8 cellular contexts compared by ENCODE assay signal in genomic region chr16:75108792-75109731, GRCh38. TPM values are rescaled to one million over a fixed set of nuclear protein-coding genes. Genes with fewer than 3 reads are reported as not detected.
DNase-seq lines count a peak whose midpoint lies in the region; ATAC-seq and TF ChIP-seq lines count a peak whose summit lies in the region.

No MANE protein-coding gene starts in this region.

- H2AFZ ChIP-seq in IMR-90 (replicated peaks; ENCODE audit: low read length, poor library complexity) (peak overlapping the region; percentile 77), hepatocyte (no peak overlapping the region)

- H3K27me3 ChIP-seq in IMR-90 (ENCODE audit: control insufficient read depth, insufficient read depth, low read length) (no peaks in the 10 kb centered on the region), ascending aorta (no peaks in the 10 kb centered on the region), hepatocyte (no peaks in the 10 kb centered on the region), spleen (replicated peaks in 1 of 7) (peaks cover 0 to 100% (median 25%) of the 10 kb centered on the region in 7 donors)

- H2AK9ac ChIP-seq in IMR-90 (replicated peaks; ENCODE audit: low read depth, low read length, poor library complexity): peak overlapping the region; percentile 4

- DNase-seq in ELF-1 (ENCODE audit: low read depth, low spot score): peak; percentile 29
- DNase-seq in IMR-90: peak; percentile 96
- DNase-seq in T-helper 2 cell: peak in 4 of 5 experiments; percentile 37 to 84 (median 60)
- DNase-seq in ascending aorta (ENCODE audit: low spot score in 2 of 2): peak; percentile 88 to 96
- peak; percentile 70 for DNase-seq in hepatocyte (ENCODE audit: low spot score)
- peak; percentile 87 for DNase-seq in spleen
- DNase-seq in NK-92 (lab: John Stamatoyannopoulos, UW; ENCODE audit: unreplicated experiment): no peak
- DNase-seq in NCI-H2227 treated with DMSO at 0.1 percent for 48 hours (lab: John Stamatoyannopoulos, UW): no peak

- in situ Hi-C loops in IMR-90 (cut with MboI; ENCODE audit: low sequenced_read_pairs): loop anchor here (5.0 kb wide), 1 partner anchor 107 kb away; no protein-coding TSS in a partner anchor

- no TSS peak for BruUV-seq in IMR-90 (replicated peaks; lab: Mats Ljungman, UMichigan)

- H3K4me3 ChIP-seq in IMR-90 (ENCODE audit: insufficient read depth, low read depth, low read length): no peak overlapping the region
- H3K4me3 ChIP-seq in ascending aorta: peak overlapping the region; percentile 12 to 14
- no peak overlapping the region for H3K4me3 ChIP-seq in hepatocyte
- peak overlapping the region in 1 of 8 donors; percentile 25 for H3K4me3 ChIP-seq in spleen

- no peaks in the 10 kb centered on the region for H3K9me2 ChIP-seq in hepatocyte (replicated peaks; ENCODE audit: insufficient read depth)

- H2AK5ac ChIP-seq in IMR-90 (ENCODE audit: low read depth, low read length): peak overlapping the region; percentile 79

- intact Hi-C loops in IMR-90 (cut with micrococcal nuclease) (no loop called here), ascending aorta (cut with DNase I) (loop anchor here (5.0 kb wide), 1 partner anchor 62 kb away; no protein-coding TSS in a partner anchor), spleen (cut with DNase I; ENCODE audit: low total_unique reads) (no loop called here)

- TF ChIP-seq CTCF in IMR-90 (conservative IDR thresholded peaks at IDR 0.05; ENCODE audit: low read depth, low read length): no peak
- TF ChIP-seq CTCF in ascending aorta (IDR thresholded peaks at IDR 0.05): no peak
- no peak for TF ChIP-seq CTCF in hepatocyte (IDR thresholded peaks at IDR 0.05; ENCODE audit: poor library complexity)
- no peak for TF ChIP-seq CTCF in spleen (IDR thresholded peaks at IDR 0.05 in 8 of 11, conservative IDR thresholded peaks at IDR 0.05 in 3 of 11)

- peak overlapping the region; percentile 86 for H2BK5ac ChIP-seq in IMR-90 (ENCODE audit: low read depth, low read length, poor library complexity, severe bottlenecking)

- H4K8ac ChIP-seq in IMR-90 (ENCODE audit: low read depth in 2 of 2, low read length in 2 of 2): peak overlapping the region; percentile 38 to 43; a peak in 3 of 4 replicates

- H3K79me2 ChIP-seq in hepatocyte: peaks cover 4% of the 10 kb centered on the region

- peak; percentile 22 for ATAC-seq in IMR-90 (ENCODE audit: low read depth)

- peak overlapping the region; percentile 82 for H4K91ac ChIP-seq in IMR-90 (ENCODE audit: insufficient read depth, low read depth, low read length)

- dilution Hi-C loops in IMR-90 (cut with HindIII; ENCODE audit: low sequenced_read_pairs, unreplicated experiment): no loop called here

- no peak overlapping the region for H3K56ac ChIP-seq in IMR-90 (ENCODE audit: extremely low read depth, insufficient read depth, low read length)

- H3K9me3 ChIP-seq in IMR-90 (ENCODE audit: control insufficient read depth, insufficient read depth, low read length): no peaks in the 10 kb centered on the region
- no peaks in the 10 kb centered on the region for H3K9me3 ChIP-seq in ascending aorta
- no peaks in the 10 kb centered on the region for H3K9me3 ChIP-seq in hepatocyte (ENCODE audit: low read depth)
- no peaks in the 10 kb centered on the region for H3K9me3 ChIP-seq in spleen

- peak overlapping the region; percentile 79 for H2BK20ac ChIP-seq in IMR-90 (ENCODE audit: low read depth, low read length)

- no peak overlapping the region for H3K9ac ChIP-seq in IMR-90 (ENCODE audit: low read depth, low read length)

- peak overlapping the region; percentile 24; the same call in 1 of the 3 replicates for H2BK15ac ChIP-seq in IMR-90 (ENCODE audit: low read depth, low read length)

- H3K27ac ChIP-seq in IMR-90 (ENCODE audit: insufficient read depth, low read length) (peak overlapping the region; percentile 65), ascending aorta (peak overlapping the region; percentile 82 to 83), hepatocyte (peak overlapping the region; percentile 34), spleen (peak overlapping the region in 4 of 8 donors; percentile 41 to 75 (median 58))

- 0 out of 2 replicates have a peak, but pooled peaks have one; percentile 2 for TF ChIP-seq RAD21 in IMR-90 (IDR thresholded peaks at IDR 0.05; ENCODE audit: low read length)

- H2BK120ac ChIP-seq in IMR-90 (ENCODE audit: low read depth, low read length): peak overlapping the region; percentile 93

- peaks cover 25% of the 10 kb centered on the region for H3K9me1 ChIP-seq in IMR-90 (ENCODE audit: insufficient read depth, low read length)

- peak overlapping the region; percentile 60; the same call in 1 of the 2 replicates for H3K23ac ChIP-seq in IMR-90 (ENCODE audit: low read depth, low read length)

- 41% methylated on average over 16 of the region's 27 CpGs; no CpG with 5 or more reads in 1 of the 2 experiments for WGBS in IMR-90 (ENCODE audit: extremely low coverage in 2 of 2, insufficient read length in 1 of 2), 2 experiments
- WGBS in hepatocyte (ENCODE audit: low lambda C conversion rate, missing lambda C conversion rate): 84% methylated on average over 27 of the region's 27 CpGs
- 53 to 61% (median 61%) methylated on average over 16 to 27 of the region's 27 CpGs for WGBS in spleen, 5 donors

- peak overlapping the region; percentile 16; the same call in 1 of the 2 replicates for H3K4me2 ChIP-seq in IMR-90 (ENCODE audit: low read depth, low read length)
- H3K4me2 ChIP-seq in hepatocyte: no peak overlapping the region

- peak overlapping the region; percentile 73 for H4K5ac ChIP-seq in IMR-90 (ENCODE audit: low read depth, low read length)

- peak overlapping the region; percentile 74 for H3K18ac ChIP-seq in IMR-90 (ENCODE audit: low read depth, low read length)

- H4K20me1 ChIP-seq in IMR-90 (ENCODE audit: insufficient read depth, low read length): peaks cover 10% of the 10 kb centered on the region
- H4K20me1 ChIP-seq in hepatocyte (ENCODE audit: insufficient read depth, poor library complexity, severe bottlenecking): peaks cover 2% of the 10 kb centered on the region

- H3K79me1 ChIP-seq in IMR-90 (ENCODE audit: low read depth in 1 of 2, low read length in 2 of 2): peaks cover 11 to 58% of the 10 kb centered on the region in 2 experiments

- H3K36me3 ChIP-seq in IMR-90 (ENCODE audit: control insufficient read depth, insufficient read depth, low read length) (no peaks in the 10 kb centered on the region; the same call in 1 of the 2 replicates), ascending aorta (peaks cover 0 to 3% of the 10 kb centered on the region in 2 donors), hepatocyte (replicated peaks; ENCODE audit: insufficient read depth, low read depth) (no peaks in the 10 kb centered on the region), spleen (no peaks in the 10 kb centered on the region)

- CTCF ChIA-PET in IMR-90 (lab: Yijun Ruan, JAX): interaction anchor here (0.7 to 1.1 kb wide), 3 partner anchors 111 to 156 kb away, joined by 3 to 4 read pairs (median 4); partner anchors contain the start of gene ZNRF1

- H3K4me1 ChIP-seq in IMR-90 (ENCODE audit: control insufficient read depth, insufficient read depth, low read length) (peaks cover 49% of the 10 kb centered on the region), ascending aorta (peaks cover 8 to 36% of the 10 kb centered on the region in 2 donors), hepatocyte (ENCODE audit: insufficient read depth) (peaks cover 43% of the 10 kb centered on the region), spleen (peaks cover 20 to 90% (median 58%) of the 10 kb centered on the region in 6 donors)

- TF ChIP-seq POLR2A in IMR-90 (IDR thresholded peaks at IDR 0.05; ENCODE audit: low read depth, low read length) (no peak), spleen (IDR thresholded peaks at IDR 0.05) (no peak)

- H3K4ac ChIP-seq in IMR-90 (ENCODE audit: low read depth, low read length): peak overlapping the region; percentile 93

- peak overlapping the region; percentile 83 for H3K14ac ChIP-seq in IMR-90 (replicated peaks; ENCODE audit: low read depth, low read length)

- POLR2A ChIA-PET in IMR-90 (lab: Charles Lee; ENCODE audit: unreplicated experiment): no interaction called here

TF ChIP-seq in IMR-90, 13 proteins besides CTCF, POLR2A, EP300 and RAD21 (continues in another document):
- TF ChIP-seq MXI1 (IDR thresholded peaks at IDR 0.05; ENCODE audit: borderline replicate concordance, low read depth, low read length) (peak; percentile 90; the same call in 1 of the 2 replicates), MAFK (IDR thresholded peaks at IDR 0.05; ENCODE audit: low read depth, low read length) (peak; percentile 59; the same call in 1 of the 2 replicates), SMC3 (IDR thresholded peaks at IDR 0.05; ENCODE audit: low read depth, low read length) (no peak), NFE2L2 (IDR thresholded peaks at IDR 0.05; ENCODE audit: low read depth, low read length) (peak; percentile 67; the same call in 1 of the 2 replicates), CHD1 (IDR thresholded peaks at IDR 0.05; ENCODE audit: low read depth, low read length) (no peak), ELK1 (IDR thresholded peaks at IDR 0.05; ENCODE audit: borderline replicate concordance, low read depth, low read length) (no peak), MAZ (IDR thresholded peaks at IDR 0.05; ENCODE audit: borderline replicate concordance, low read depth, low read length) (peak; percentile 38; the same call in 1 of the 2 replicates)

RNA-seq across cellular contexts. Expression of gene LDHD, which starts 7.5 kb away (rescaled TPM):
- total RNA-seq in IMR-90 (2012; rRNA removed) (under 0.01 TPM in 1 of 2 replicates, not detected in the other), ascending aorta (7.5 TPM), hepatocyte (12.7 and 13.9 TPM in 2 replicates), spleen (1 to 10 TPM in 5 of 7 donors, under 1 TPM in 2; 0.76 to 3.3 (median 1.5) TPM)
- polyA plus RNA-seq in IMR-90 (2012; rRNA removed) (0.23 and 0.26 TPM in 2 replicates), hepatocyte (10.8 and 21.9 TPM in 2 replicates), spleen (1 to 10 TPM in 1 of 3 donors, under 1 TPM in 2; 0.53 to 1.1 (median 0.57) TPM)
- polyA plus RNA-seq in IMR-90 (2012; cell fraction: cytosol; rRNA removed): 0.16 and 0.29 TPM in 2 replicates
- 0.78 and 1.1 TPM in 2 replicates for polyA plus RNA-seq in IMR-90 (2012; cell fraction: nucleus; rRNA removed; ENCODE audit: low replicate concordance)

RNA-seq across cellular contexts. Expression of gene ZFP1, which starts 39.3 kb away (rescaled TPM):
- total RNA-seq in IMR-90 (2012; rRNA removed): 16.0 and 16.9 TPM in 2 replicates
- polyA plus RNA-seq in IMR-90 (2012; rRNA removed): 3.7 and 3.8 TPM in 2 replicates
- polyA plus RNA-seq in IMR-90 (2012; cell fraction: cytosol; rRNA removed): 1.3 and 1.8 TPM in 2 replicates
- polyA plus RNA-seq in IMR-90 (2012; cell fraction: nucleus; rRNA removed; ENCODE audit: low replicate concordance): 0.61 and 2.5 TPM in 2 replicates
- total RNA-seq in ascending aorta: 6.8 TPM
- total RNA-seq in hepatocyte: 14.4 and 18.0 TPM in 2 replicates
- 5.0 and 9.4 TPM in 2 replicates for polyA plus RNA-seq in hepatocyte
- 10 to 100 TPM in 1 of 7 donors, 1 to 10 TPM in 6; 8.3 to 11.4 (median 9.1) TPM for total RNA-seq in spleen
- 1 to 10 TPM; 3.1 to 4.2 (median 3.6) TPM for polyA plus RNA-seq in spleen

Comparison
In these comparisons a context has a peak if more than half of its experiments do, and no peak if none do; other contexts are left out.
1. DNase-seq: peak in ELF-1 (single experiment), IMR-90 (single experiment), T-helper 2 cell (4 of 5), ascending aorta (2 of 2), hepatocyte (single experiment) and spleen (single experiment); none in NK-92 (single experiment) and NCI-H2227 treated with DMSO at 0.1 percent for 48 hours (single experiment).
2. H3K4me3 ChIP-seq: peak in ascending aorta (2 of 2); none in IMR-90 (single experiment) and hepatocyte (single experiment).